1 cellular context compared by ENCODE assay signal in genomic region chr6:129748212-129748900, GRCh38.
TF ChIP-seq lines count a peak whose summit lies in the region.

No MANE protein-coding gene starts in this region.

TF ChIP-seq in K562, 482 proteins besides CTCF, POLR2A, EP300 and RAD21 (continued from another document and continues in another):
- TF ChIP-seq NR4A1 (CRISPR knock-in tag; IDR thresholded peaks at IDR 0.05) (no peak), NR4A1 (tag; IDR thresholded peaks at IDR 0.05) (no peak), NR2F6 (CRISPR knock-in tag; IDR thresholded peaks at IDR 0.05) (no peak), ZHX1 (conservative IDR thresholded peaks at IDR 0.05; ENCODE audit: low read length) (no peak), CBX3 (IDR thresholded peaks at IDR 0.05; ENCODE audit: borderline replicate concordance in 1 of 2, low read length in 2 of 2) (no peak), TSC22D4 (tag; IDR thresholded peaks at IDR 0.05) (no peak), THAP12 (CRISPR knock-in tag; IDR thresholded peaks at IDR 0.05) (no peak), PRDM10 (IDR thresholded peaks at IDR 0.05; ENCODE audit: partially characterized antibody) (no peak), LEF1 (IDR thresholded peaks at IDR 0.05) (peak; percentile 59; the same call in 1 of the 2 replicates), MXI1 (IDR thresholded peaks at IDR 0.05; ENCODE audit: low read depth, low read length) (no peak), ZKSCAN8 (CRISPR knock-in tag; IDR thresholded peaks at IDR 0.05) (no peak; the same call in 1 of the 2 replicates), ARID3B (CRISPR knock-in tag; IDR thresholded peaks at IDR 0.05; ENCODE audit: borderline replicate concordance) (no peak), BMI1 (IDR thresholded peaks at IDR 0.05; ENCODE audit: low read length) (no peak), L3MBTL2 (IDR thresholded peaks at IDR 0.05) (peak; percentile 36; the same call in 1 of the 2 replicates), KDM2B (CRISPR knock-in tag; IDR thresholded peaks at IDR 0.05) (no peak), FOXK1 (CRISPR knock-in tag; IDR thresholded peaks at IDR 0.05; ENCODE audit: borderline replicate concordance) (no peak), NFYB (IDR thresholded peaks at IDR 0.05; ENCODE audit: extremely low read depth, insufficient read length) (no peak), ZSCAN32 (CRISPR knock-in tag; IDR thresholded peaks at IDR 0.05) (peak; percentile 97), SMARCC2 (IDR thresholded peaks at IDR 0.05; ENCODE audit: low read depth) (no peak), ZNF75A (CRISPR knock-in tag; IDR thresholded peaks at IDR 0.05) (no peak), ZBTB43 (CRISPR knock-in tag; IDR thresholded peaks at IDR 0.05) (no peak), HDAC6 (IDR thresholded peaks at IDR 0.05; ENCODE audit: low read depth, low read length) (no peak), TRIM25 (IDR thresholded peaks at IDR 0.05; ENCODE audit: borderline replicate concordance) (no peak), CCNT2 (IDR thresholded peaks at IDR 0.05; ENCODE audit: borderline replicate concordance, extremely low read depth, insufficient read length, low read depth, low read length) (no peak), HNRNPLL (IDR thresholded peaks at IDR 0.05; ENCODE audit: low read depth, low read length, poor library complexity, severe bottlenecking) (no peak), POLR2B (IDR thresholded peaks at IDR 0.05; ENCODE audit: low read depth, partially characterized antibody) (no peak), ZNF121 (CRISPR knock-in tag; conservative IDR thresholded peaks at IDR 0.05) (no peak), SUPT5H (IDR thresholded peaks at IDR 0.05) (no peak), ARNT (IDR thresholded peaks at IDR 0.05) (peak in 1 of 2 experiments; percentile 70; a peak in 2 of 4 replicates), ZNF707 (CRISPR knock-in tag; conservative IDR thresholded peaks at IDR 0.05) (no peak), SMC3 (conservative IDR thresholded peaks at IDR 0.05; ENCODE audit: insufficient read depth, low read depth, low read length) (no peak), ZBTB33 (CRISPR knock-in tag; IDR thresholded peaks at IDR 0.05) (no peak), CHD4 (IDR thresholded peaks at IDR 0.05; ENCODE audit: insufficient read depth, insufficient replicate concordance, low read depth, low read length, poor library complexity, severe bottlenecking) (no peak), ZNF232 (CRISPR knock-in tag; IDR thresholded peaks at IDR 0.05) (no peak), ZNF696 (CRISPR knock-in tag; conservative IDR thresholded peaks at IDR 0.05) (no peak), TCF3 (CRISPR knock-in tag; IDR thresholded peaks at IDR 0.05) (no peak; the same call in 1 of the 2 replicates), ZNF311 (CRISPR knock-in tag; IDR thresholded peaks at IDR 0.05) (no peak), KAT7 (CRISPR knock-in tag; IDR thresholded peaks at IDR 0.05; ENCODE audit: borderline replicate concordance) (no peak), CSDE1 (IDR thresholded peaks at IDR 0.05) (no peak), ILF3 (IDR thresholded peaks at IDR 0.05; ENCODE audit: borderline replicate concordance) (no peak), JUNB (CRISPR knock-in tag; conservative IDR thresholded peaks at IDR 0.05) (no peak), DIDO1 (tag; IDR thresholded peaks at IDR 0.05; ENCODE audit: low read depth) (0 out of 2 replicates have a peak, but pooled peaks have one; percentile 19), SRSF1 (IDR thresholded peaks at IDR 0.05; ENCODE audit: low read depth, low read length) (no peak), ZBTB11 (CRISPR knock-in tag; IDR thresholded peaks at IDR 0.05) (no peak)
